Comparison of ENCODE assay signal across 8 cellular contexts in genomic region chr5:34929720-34930526, GRCh38. TPM values are rescaled to one million over a fixed set of nuclear protein-coding genes. Genes with fewer than 3 reads are reported as not detected.
DNase-seq lines count a peak whose midpoint lies in the region; ATAC-seq and TF ChIP-seq lines count a peak whose summit lies in the region.

No MANE protein-coding gene starts in this region.

- peaks cover 8% of the 10 kb centered on the region for H3K4me1 ChIP-seq in cardiac muscle cell (ENCODE audit: low read depth)
- H3K4me1 ChIP-seq in parathyroid adenoma, result peaks cover 11% of the 10 kb centered on the region
- peaks cover 0 to 30% (median 15%) of the 10 kb centered on the region in 4 donors for H3K4me1 ChIP-seq in tibial nerve

- H3K4me2 ChIP-seq in parathyroid adenoma (ENCODE audit: low read length), result peak overlapping the region; percentile 64

- ATAC-seq in HG02571 (IDR thresholded peaks at IDR 0.05; ENCODE audit: unreplicated experiment), result peak; percentile 77
- peak; percentile 80 for ATAC-seq in activated naive CD8-positive, alpha-beta T cell treated with anti-CD3 and anti-CD28 coated beads, Interleukin-2, amount 10 ng/mL, durations not matched to agents 7 days and 5 days (ENCODE audit: low read depth)

- DNase-seq in GM12864 (ENCODE audit: low read depth), result peak; percentile 59
- DNase-seq in NAMALWA (ENCODE audit: low spot score), result peak; percentile 85
- peak; percentile 56 for DNase-seq in SKM-1 treated with dmso at 0.1 percent for 144 hours (lab: John Stamatoyannopoulos, UW; ENCODE audit: unreplicated experiment)
- DNase-seq in activated naive CD8-positive, alpha-beta T cell treated with anti-CD3 and anti-CD28 coated beads, Interleukin-2, amount 10 ng/mL, durations not matched to agents 7 days and 5 days, result peak; percentile 82
- DNase-seq in cardiac muscle cell (ENCODE audit: low read depth in 1 of 2, low spot score in 1 of 2), result peak; percentile 79 to 94
- DNase-seq in tibial nerve (ENCODE audit: low spot score in 2 of 2), result peak; percentile 73 to 75

- peaks cover 27% of the 10 kb centered on the region for H3K4me1 Mint-ChIP-seq in activated naive CD8-positive, alpha-beta T cell treated with anti-CD3 and anti-CD28 coated beads, Interleukin-2, amount 10 ng/mL, durations not matched to agents 7 days and 5 days

- peaks cover 15% of the 10 kb centered on the region for H3K36me3 Mint-ChIP-seq in activated naive CD8-positive, alpha-beta T cell treated with anti-CD3 and anti-CD28 coated beads, Interleukin-2, amount 10 ng/mL, durations not matched to agents 7 days and 5 days

- POLR2A ChIA-PET in activated naive CD8-positive, alpha-beta T cell treated with anti-CD3 and anti-CD28 coated beads, Interleukin-2, amount 10 ng/mL, durations not matched to agents 7 days and 5 days (lab: Charles Lee), result interaction anchor here (0.5 to 3.6 kb wide), 9 partner anchors 10 to 1463 kb away, joined by 3 to 108 read pairs (median 4); partner anchors contain the start of genes AMACR, BRIX1, LMBRD2 and RAD1

- H3K4me3 ChIP-seq in GM12864 (ENCODE audit: low read depth, low read length), result peak overlapping the region; percentile 98
- H3K4me3 ChIP-seq in cardiac muscle cell, result peak overlapping the region; percentile 88
- H3K4me3 ChIP-seq in parathyroid adenoma (ENCODE audit: low read depth, low read length), result peak overlapping the region; percentile 84
- H3K4me3 ChIP-seq in tibial nerve, result peak overlapping the region; percentile 57 to 88 (median 78)

- H2AFZ ChIP-seq in parathyroid adenoma, result peak overlapping the region; percentile 92

- peak in 1 of 2 donors; percentile 43 for TF ChIP-seq EP300 in tibial nerve (IDR thresholded peaks at IDR 0.05)

- H3K4me3 Mint-ChIP-seq in activated naive CD8-positive, alpha-beta T cell treated with anti-CD3 and anti-CD28 coated beads, Interleukin-2, amount 10 ng/mL, durations not matched to agents 7 days and 5 days, result peak overlapping the region; percentile 92

- WGBS in tibial nerve, 2 donors, result 0 to 1% methylated on average over 22 to 24 of the region's 71 CpGs

- no peaks in the 10 kb centered on the region for H3K27me3 Mint-ChIP-seq in activated naive CD8-positive, alpha-beta T cell treated with anti-CD3 and anti-CD28 coated beads, Interleukin-2, amount 10 ng/mL, durations not matched to agents 7 days and 5 days

- no peaks in the 10 kb centered on the region for H3K27me3 ChIP-seq in cardiac muscle cell
- no peaks in the 10 kb centered on the region for H3K27me3 ChIP-seq in parathyroid adenoma (ENCODE audit: control insufficient read depth, insufficient read depth, low read length)
- H3K27me3 ChIP-seq in tibial nerve, result no peaks in the 10 kb centered on the region

- H3K9me3 Mint-ChIP-seq in activated naive CD8-positive, alpha-beta T cell treated with anti-CD3 and anti-CD28 coated beads, Interleukin-2, amount 10 ng/mL, durations not matched to agents 7 days and 5 days, result no peaks in the 10 kb centered on the region

- TF ChIP-seq POLR2A in tibial nerve (IDR thresholded peaks at IDR 0.05), result peak in 1 of 2 donors; percentile 39

- H3K36me3 ChIP-seq in cardiac muscle cell, result peaks cover 17% of the 10 kb centered on the region
- no peaks in the 10 kb centered on the region for H3K36me3 ChIP-seq in parathyroid adenoma (ENCODE audit: control insufficient read depth, insufficient read depth, low read length)
- peaks cover 0 to 23% (median 6%) of the 10 kb centered on the region in 3 donors for H3K36me3 ChIP-seq in tibial nerve

- TF ChIP-seq CTCF in GM12864 (IDR thresholded peaks at IDR 0.05; ENCODE audit: low read depth, low read length, missing control alignments), result no peak
- no peak for TF ChIP-seq CTCF in cardiac muscle cell (IDR thresholded peaks at IDR 0.05; ENCODE audit: low read depth, low read length)
- TF ChIP-seq CTCF in parathyroid adenoma (IDR thresholded peaks at IDR 0.05), result no peak
- no peak for TF ChIP-seq CTCF in tibial nerve (IDR thresholded peaks at IDR 0.05)

- H3K27ac ChIP-seq in cardiac muscle cell (peak overlapping the region; percentile 95), parathyroid adenoma (peak overlapping the region; percentile 90), tibial nerve (peak overlapping the region; percentile 88 to 99 (median 96))

- H3K79me2 ChIP-seq in parathyroid adenoma, result peaks cover 31% of the 10 kb centered on the region

- H3K9me3 ChIP-seq in cardiac muscle cell (ENCODE audit: low read depth) (no peaks in the 10 kb centered on the region), parathyroid adenoma (ENCODE audit: control insufficient read depth, low read length) (no peaks in the 10 kb centered on the region), tibial nerve (no peaks in the 10 kb centered on the region)

- H3K27ac Mint-ChIP-seq in activated naive CD8-positive, alpha-beta T cell treated with anti-CD3 and anti-CD28 coated beads, Interleukin-2, amount 10 ng/mL, durations not matched to agents 7 days and 5 days, result peak overlapping the region; percentile 95

- peak overlapping the region; percentile 57 for H3K9ac ChIP-seq in parathyroid adenoma

RNA-seq across cellular contexts. Expression of gene DNAJC21, which starts 0.6 kb away (rescaled TPM):
- 10 to 100 TPM; 56.7 to 61.0 TPM for total RNA-seq in activated naive CD8-positive, alpha-beta T cell treated with anti-CD3 and anti-CD28 coated beads, Interleukin-2, amount 10 ng/mL, durations not matched to agents 7 days and 5 days
- total RNA-seq in cardiac muscle cell (18.7 and 49.4 TPM in 2 replicates), tibial nerve (10 to 100 TPM; 30.3 to 54.0 (median 31.7) TPM)
- 37.8 and 40.5 TPM in 2 replicates for polyA plus RNA-seq in cardiac muscle cell

RNA-seq across cellular contexts. Expression of gene BRIX1, which starts 14.4 kb away (rescaled TPM):
- 10 to 100 TPM; 32.9 to 33.9 TPM for total RNA-seq in activated naive CD8-positive, alpha-beta T cell treated with anti-CD3 and anti-CD28 coated beads, Interleukin-2, amount 10 ng/mL, durations not matched to agents 7 days and 5 days
- total RNA-seq in cardiac muscle cell (12.9 and 14.4 TPM in 2 replicates), tibial nerve (10 to 100 TPM; 15.7 to 33.7 (median 22.5) TPM)
- polyA plus RNA-seq in cardiac muscle cell, result 30.9 and 42.6 TPM in 2 replicates

RNA-seq across cellular contexts. Expression of gene RAD1, which starts 14.6 kb away (rescaled TPM):
- 10 to 100 TPM; 27.6 to 30.6 TPM for total RNA-seq in activated naive CD8-positive, alpha-beta T cell treated with anti-CD3 and anti-CD28 coated beads, Interleukin-2, amount 10 ng/mL, durations not matched to agents 7 days and 5 days
- total RNA-seq in cardiac muscle cell, result 11.8 and 14.1 TPM in 2 replicates
- 35.1 and 38.6 TPM in 2 replicates for polyA plus RNA-seq in cardiac muscle cell
- 10 to 100 TPM; 12.3 to 22.3 (median 16.7) TPM for total RNA-seq in tibial nerve

Comparison
In these comparisons a context has a peak if more than half of its experiments do, and no peak if none do; other contexts are left out.
1. Peak in every context shown above with its lines: DNase-seq, ATAC-seq, H3K4me3 ChIP-seq and H3K27ac ChIP-seq.